Comparison of ENCODE assay signal across 11 cellular contexts in the genomic region with DNA sequence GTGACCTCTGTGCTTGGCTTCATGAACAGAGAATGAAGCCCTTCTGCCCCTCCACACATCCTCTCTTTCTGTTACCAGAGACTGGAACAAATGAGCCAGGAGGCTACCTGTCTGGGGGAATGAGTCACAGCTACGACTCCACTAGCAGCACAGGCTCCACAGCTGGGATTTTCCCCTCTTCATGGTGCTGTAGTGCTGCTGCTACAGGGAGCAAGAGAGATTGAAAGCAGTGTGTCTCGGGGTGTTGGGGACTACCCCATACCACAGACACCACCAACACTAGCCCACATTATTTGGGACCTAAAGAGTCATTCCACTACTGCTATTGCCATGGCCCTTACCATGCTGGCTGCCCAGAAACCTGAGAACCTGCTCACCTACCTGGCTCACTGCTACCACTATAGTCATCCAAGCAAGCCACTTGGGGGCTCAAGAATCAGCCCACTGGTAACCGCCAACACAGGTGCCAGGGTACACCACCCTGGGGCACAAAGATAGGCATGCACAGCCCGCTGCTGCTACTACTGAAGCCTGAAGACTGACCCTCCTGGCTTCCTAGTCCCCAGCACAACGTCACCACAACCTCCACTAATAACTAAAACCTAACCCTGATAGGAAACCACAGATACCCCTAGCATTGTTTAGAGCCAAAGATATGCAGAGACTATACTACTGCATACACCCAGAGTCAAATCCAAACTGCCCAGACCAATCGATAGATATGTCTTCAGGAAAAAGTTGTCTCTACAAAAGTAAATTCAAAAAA. TPM values are rescaled to one million over a fixed set of nuclear protein-coding genes. Genes with fewer than 3 reads are reported as not detected.
DNase-seq lines count a peak whose midpoint lies in the region; ATAC-seq and TF ChIP-seq lines count a peak whose summit lies in the region.
"Had no signal": no experiment of that assay in that cellular context is flagged by ENCODE, and none has a peak within 500 bp of the region (broad histone marks: within the 10 kb centered on the region; RNA-seq: fewer than 3 reads in every experiment).

No MANE protein-coding gene starts in this region.

- H3K27ac Mint-ChIP-seq in MCF 10A (ENCODE audit: low read depth, unreplicated experiment), result no peak overlapping the region
- H3K27ac Mint-ChIP-seq in activated T-cell treated with anti-CD3 and anti-CD28 coated beads, Interleukin-2, amount 50 U/mL, for 24 hours, result peak overlapping the region; percentile 22

- CTCF ChIA-PET in MCF 10A (lab: Yijun Ruan, JAX), result interaction anchor here (0.7 kb wide), 1 partner anchor 599 kb away, joined by 4 read pairs; no protein-coding TSS in a partner anchor

- no peaks in the 10 kb centered on the region for H3K4me1 Mint-ChIP-seq in MCF 10A (ENCODE audit: insufficient read depth, unreplicated experiment)
- H3K4me1 Mint-ChIP-seq in activated T-cell treated with anti-CD3 and anti-CD28 coated beads, Interleukin-2, amount 50 U/mL, for 24 hours (ENCODE audit: low read depth), result peaks cover 11% of the 10 kb centered on the region

- no peaks in the 10 kb centered on the region for H3K4me1 ChIP-seq in breast epithelium
- H3K4me1 ChIP-seq: BLaER1, thyroid gland had no signal

- no peak for TF ChIP-seq CTCF in MCF 10A (IDR thresholded peaks at IDR 0.05; ENCODE audit: unreplicated experiment)
- TF ChIP-seq CTCF in breast epithelium (IDR thresholded peaks at IDR 0.05), result no peak

- H3K4me3 ChIP-seq in breast epithelium, result no peak overlapping the region
- H3K4me3 ChIP-seq: BLaER1, thyroid gland had no signal

- H3K9me3 Mint-ChIP-seq in MCF 10A (ENCODE audit: unreplicated experiment), result peaks cover 12% of the 10 kb centered on the region
- peaks cover 8% of the 10 kb centered on the region for H3K9me3 Mint-ChIP-seq in activated T-cell treated with anti-CD3 and anti-CD28 coated beads, Interleukin-2, amount 50 U/mL, for 24 hours

- no peak overlapping the region for H3K27ac ChIP-seq in breast epithelium
- H3K27ac ChIP-seq: BLaER1, thyroid gland had no signal

- no peaks in the 10 kb centered on the region for H3K36me3 ChIP-seq in breast epithelium
- H3K36me3 ChIP-seq: BLaER1, thyroid gland had no signal

- H3K9me3 ChIP-seq in breast epithelium, result peaks cover 11 to 30% of the 10 kb centered on the region in 2 donors
- H3K9me3 ChIP-seq: thyroid gland had no signal

- peaks cover 49% of the 10 kb centered on the region for H3K27me3 Mint-ChIP-seq in MCF 10A (ENCODE audit: insufficient read depth, unreplicated experiment)
- peaks cover 56% of the 10 kb centered on the region for H3K27me3 Mint-ChIP-seq in activated T-cell treated with anti-CD3 and anti-CD28 coated beads, Interleukin-2, amount 50 U/mL, for 24 hours

- no peak for TF ChIP-seq POLR2A in breast epithelium (IDR thresholded peaks at IDR 0.05)

- intact Hi-C loops in MCF 10A (cut with micrococcal nuclease) (no loop called here), breast epithelium (cut with DNase I; ENCODE audit: low total_unique reads) (no loop called here)

- peak; percentile 34 for DNase-seq in MCF 10A (ENCODE audit: unreplicated experiment)
- DNase-seq in breast epithelium (ENCODE audit: low spot score in 2 of 2), result no peak
- no peak for DNase-seq in activated T-cell treated with anti-CD3 and anti-CD28 coated beads, Interleukin-2, amount 50 U/mL, for 24 hours
- DNase-seq in foreskin melanocyte, result no peak
- no peak for DNase-seq in UCSD-AML1 (lab: John Stamatoyannopoulos, UW; ENCODE audit: unreplicated experiment)
- no peak for DNase-seq in NCI-H187 treated with DMSO at 0.1 percent for 48 hours (lab: John Stamatoyannopoulos, UW)
- DNase-seq in NCI-H2227 treated with DMSO at 0.1 percent for 48 hours (lab: John Stamatoyannopoulos, UW), result no peak
- DNase-seq: thyroid gland had no signal

- H3K36me3 Mint-ChIP-seq in MCF 10A (ENCODE audit: insufficient read depth, unreplicated experiment), result no peaks in the 10 kb centered on the region
- H3K36me3 Mint-ChIP-seq in activated T-cell treated with anti-CD3 and anti-CD28 coated beads, Interleukin-2, amount 50 U/mL, for 24 hours (ENCODE audit: low read depth), result no peaks in the 10 kb centered on the region

- POLR2A ChIA-PET in MCF 10A (lab: Yijun Ruan, JAX), result no interaction called here

- H3K4me3 Mint-ChIP-seq in MCF 10A (ENCODE audit: unreplicated experiment), result no peak overlapping the region
- no peak overlapping the region for H3K4me3 Mint-ChIP-seq in activated T-cell treated with anti-CD3 and anti-CD28 coated beads, Interleukin-2, amount 50 U/mL, for 24 hours

- peak; percentile 84 for ATAC-seq in HG02840 (IDR thresholded peaks at IDR 0.05; ENCODE audit: low FRiP score, unreplicated experiment)

- BruUV-seq in MCF 10A (replicated peaks; lab: Mats Ljungman, UMichigan), result no TSS peak

- H3K27me3 ChIP-seq in breast epithelium, result no peaks in the 10 kb centered on the region
- H3K27me3 ChIP-seq: BLaER1, thyroid gland had no signal

RNA-seq across cellular contexts. Expression of gene CD1E, which starts 17.7 kb away (rescaled TPM):
- total RNA-seq in MCF 10A (2022) (not detected in 2 replicates), breast epithelium (1 to 10 TPM in 1 of 3 donors, under 1 TPM in 1, not detected in 1; 0.64 to 1.2 TPM)
- total RNA-seq: pulmonary artery endothelial cell had no signal

RNA-seq across cellular contexts. Expression of gene OR10T2, which starts 27.9 kb away (rescaled TPM):
- total RNA-seq in MCF 10A (2022) (not detected in 2 replicates), breast epithelium (not detected)
- total RNA-seq: pulmonary artery endothelial cell, thyroid gland had no signal

RNA-seq across cellular contexts. Expression of gene CD1B, which starts 40.0 kb away (rescaled TPM):
- not detected in 2 replicates for total RNA-seq in MCF 10A (2022)
- not detected for total RNA-seq in breast epithelium
- total RNA-seq: pulmonary artery endothelial cell had no signal

RNA-seq across cellular contexts. Expression of gene OR10K2, which starts 54.7 kb away (rescaled TPM):
- total RNA-seq in MCF 10A (2022) (not detected in 2 replicates), breast epithelium (not detected)
- total RNA-seq: pulmonary artery endothelial cell, thyroid gland had no signal
